Comparison of ENCODE assay signal across 8 cellular contexts in genomic region chr22:30390974-30391691, GRCh38. TPM values are rescaled to one million over a fixed set of nuclear protein-coding genes. Genes with fewer than 3 reads are reported as not detected.
DNase-seq lines count a peak whose midpoint lies in the region; ATAC-seq and TF ChIP-seq lines count a peak whose summit lies in the region.

No MANE protein-coding gene starts in this region.

- peaks cover 7% of the 10 kb centered on the region for H3K27me3 Mint-ChIP-seq in mesothelial cell of epicardium (ENCODE audit: low read depth)

- no peak overlapping the region for H3K4me3 Mint-ChIP-seq in mesothelial cell of epicardium

- DNase-seq in AG04449 (ENCODE audit: low read depth, low spot score) = no peak
- peak; percentile 86 for DNase-seq in GM13976 (ENCODE audit: low spot score)
- peak; percentile 68 for DNase-seq in NCI-H69 (lab: John Stamatoyannopoulos, UW)
- peak; percentile 76 to 77 for DNase-seq in activated CD4-positive, alpha-beta T cell treated with anti-CD3 and anti-CD28 coated beads, Interleukin-2, amount 50 U/mL, for 4 hours
- peak; percentile 86 for DNase-seq in dermis blood vessel endothelial cell
- DNase-seq in mesothelial cell of epicardium (ENCODE audit: low spot score in 2 of 2, unreplicated experiment in 2 of 2) = no peak
- DNase-seq in stimulated activated CD8-positive, alpha-beta memory T cell treated with anti-CD3 and anti-CD28 coated beads, Interleukin-4, amount 100 ng/mL, for 48 hours = peak; percentile 83

- POLR2A ChIA-PET in AG04449 (lab: Yijun Ruan, JAX) = interaction anchor here (0.9 to 1.1 kb wide), 2 partner anchors 33 to 34 kb away, joined by 3 to 4 read pairs; no protein-coding TSS in a partner anchor

- H3K27ac Mint-ChIP-seq in mesothelial cell of epicardium = no peak overlapping the region

- H3K4me1 Mint-ChIP-seq in mesothelial cell of epicardium = peaks cover 12% of the 10 kb centered on the region

- CTCF ChIA-PET in AG04449 (lab: Yijun Ruan, JAX) = interaction anchor here (0.6 to 17.2 kb wide), 21 partner anchors 8 to 367 kb away, joined by 3 to 235 read pairs (median 9); partner anchors contain the start of genes CASTOR1, CCDC157, MTFP1 and SF3A1

- H3K4me3 ChIP-seq in AG04449 (ENCODE audit: low read depth, low read length) = no peak overlapping the region

- in situ Hi-C loops in GM13976 (cut with MboI; ENCODE audit: low sequenced_read_pairs, unreplicated experiment) = loop anchor here (5.0 to 10.0 kb wide), 2 partner anchors 94 to 104 kb away; partner anchors contain the start of gene CASTOR1

- peaks cover 5% of the 10 kb centered on the region for H3K9me3 Mint-ChIP-seq in mesothelial cell of epicardium

- TF ChIP-seq CTCF in AG04449 (IDR thresholded peaks at IDR 0.05; ENCODE audit: insufficient read depth, low read length, missing control alignments) (peak; percentile 70), GM13976 (IDR thresholded peaks at IDR 0.05; ENCODE audit: borderline replicate concordance, control extremely low read depth, extremely low read depth, insufficient read depth, missing control alignments) (peak; percentile 71), mesothelial cell of epicardium (IDR thresholded peaks at IDR 0.05; ENCODE audit: unreplicated experiment) (peak; percentile 56)

- H3K36me3 Mint-ChIP-seq in mesothelial cell of epicardium = no peaks in the 10 kb centered on the region

- no peak for ATAC-seq in GM18873 (IDR thresholded peaks at IDR 0.05; ENCODE audit: low FRiP score, unreplicated experiment)

RNA-seq across cellular contexts. Expression of gene RNF215, which starts 3.9 kb away (rescaled TPM):
- total RNA-seq in dermis blood vessel endothelial cell = 15.1 and 29.3 TPM in 2 replicates
- 39.2 to 41.9 TPM (median 39.4 TPM) in 3 replicates for total RNA-seq in mesothelial cell of epicardium

RNA-seq across cellular contexts. Expression of gene SEC14L2, which starts 5.7 kb away (rescaled TPM):
- total RNA-seq in dermis blood vessel endothelial cell (16.2 and 17.0 TPM in 2 replicates), mesothelial cell of epicardium (4.3 to 6.5 TPM (median 5.4 TPM) in 3 replicates)

RNA-seq across cellular contexts. Expression of gene CCDC157, which starts 34.3 kb away (rescaled TPM):
- total RNA-seq in dermis blood vessel endothelial cell (1.5 and 2.2 TPM in 2 replicates), mesothelial cell of epicardium (4.7 to 5.8 TPM (median 4.7 TPM) in 3 replicates)

RNA-seq across cellular contexts. Expression of gene MTFP1, which starts 34.4 kb away (rescaled TPM):
- total RNA-seq in dermis blood vessel endothelial cell (31.7 and 36.8 TPM in 2 replicates), mesothelial cell of epicardium (5.9 to 8.2 TPM (median 7.3 TPM) in 3 replicates)

RNA-seq across cellular contexts. Expression of gene SF3A1, which starts 34.4 kb away (rescaled TPM):
- total RNA-seq in dermis blood vessel endothelial cell = 17.5 and 34.9 TPM in 2 replicates
- 142 to 154 TPM (median 151 TPM) in 3 replicates for total RNA-seq in mesothelial cell of epicardium

Comparison
In these comparisons a context has a peak if more than half of its experiments do, and no peak if none do; other contexts are left out.
1. DNase-seq: peak in GM13976 (single experiment), NCI-H69 (single experiment), activated CD4-positive, alpha-beta T cell treated with anti-CD3 and anti-CD28 coated beads, Interleukin-2, amount 50 U/mL, for 4 hours (2 of 2), dermis blood vessel endothelial cell (single experiment) and stimulated activated CD8-positive, alpha-beta memory T cell treated with anti-CD3 and anti-CD28 coated beads, Interleukin-4, amount 100 ng/mL, for 48 hours (single experiment); none in AG04449 (single experiment) and mesothelial cell of epicardium (0 of 2).
2. Peak in every context shown above with its lines, with median percentiles within 50 percentile points of each other: CTCF ChIP-seq.